ENCODE assay signal across 14 cellular contexts in genomic region chr3:190024912-190025311, GRCh38.
DNase-seq lines count a peak whose midpoint lies in the region; ATAC-seq and TF ChIP-seq lines count a peak whose summit lies in the region.
"Had no signal": no experiment of that assay in that cellular context is flagged by ENCODE, and none has a peak within 500 bp of the region (broad histone marks: within the 10 kb centered on the region; RNA-seq: fewer than 3 reads in every experiment).

No MANE protein-coding gene starts in this region.

- TF ChIP-seq CTCF in fibroblast of pulmonary artery (IDR thresholded peaks at IDR 0.05; ENCODE audit: low read length, missing control alignments) (no peak), mesothelial cell of epicardium (IDR thresholded peaks at IDR 0.05; ENCODE audit: unreplicated experiment) (no peak)

- no peak overlapping the region for H3K27ac Mint-ChIP-seq in mesothelial cell of epicardium
- H3K27ac Mint-ChIP-seq: activated CD4-positive, alpha-beta memory T cell treated with anti-CD3 and anti-CD28 coated beads for 36 hours; activated naive CD4-positive, alpha-beta T cell treated with anti-CD3 and anti-CD28 coated beads, Interleukin-2, amount 50 U/mL, for 24 hours; endodermal cell; naive thymus-derived CD4-positive, alpha-beta T cell had no signal

- ATAC-seq in GM21619 (IDR thresholded peaks at IDR 0.05; ENCODE audit: unreplicated experiment), result peak; percentile 60
- ATAC-seq in GM19023 (IDR thresholded peaks at IDR 0.05; ENCODE audit: unreplicated experiment), result no peak
- ATAC-seq in GM19328 (IDR thresholded peaks at IDR 0.05; ENCODE audit: unreplicated experiment), result no peak
- ATAC-seq: naive thymus-derived CD4-positive, alpha-beta T cell had no signal

- H3K27me3 Mint-ChIP-seq in mesothelial cell of epicardium (ENCODE audit: low read depth), result no peaks in the 10 kb centered on the region

- DNase-seq in AG20443 (ENCODE audit: low spot score) (peak; percentile 13), NOMO-1 (lab: John Stamatoyannopoulos, UW; ENCODE audit: unreplicated experiment in 2 of 2) (peak; percentile 18 to 77), fibroblast of pulmonary artery (ENCODE audit: low read depth) (peak; percentile 74), NCI-H82 (lab: John Stamatoyannopoulos, UW) (no peak), mesothelial cell of epicardium (ENCODE audit: low spot score in 2 of 2, unreplicated experiment in 2 of 2) (no peak)
- DNase-seq: activated CD4-positive, alpha-beta memory T cell treated with anti-CD3 and anti-CD28 coated beads for 36 hours; BE2C; endodermal cell; naive thymus-derived CD4-positive, alpha-beta T cell; stimulated activated CD4-positive, alpha-beta T cell treated with anti-CD3 and anti-CD28 coated beads, Interleukin-12 subunit alpha, Interleukin-12 subunit beta, amount 100 ng/mL, for 4 hours had no signal

- no peaks in the 10 kb centered on the region for H3K9me3 Mint-ChIP-seq in mesothelial cell of epicardium
- H3K9me3 Mint-ChIP-seq: activated CD4-positive, alpha-beta memory T cell treated with anti-CD3 and anti-CD28 coated beads for 36 hours; activated naive CD4-positive, alpha-beta T cell treated with anti-CD3 and anti-CD28 coated beads, Interleukin-2, amount 50 U/mL, for 24 hours; endodermal cell; naive thymus-derived CD4-positive, alpha-beta T cell had no signal

- H3K4me3 Mint-ChIP-seq in mesothelial cell of epicardium, result no peak overlapping the region
- H3K4me3 Mint-ChIP-seq: activated CD4-positive, alpha-beta memory T cell treated with anti-CD3 and anti-CD28 coated beads for 36 hours; activated naive CD4-positive, alpha-beta T cell treated with anti-CD3 and anti-CD28 coated beads, Interleukin-2, amount 50 U/mL, for 24 hours; endodermal cell; naive thymus-derived CD4-positive, alpha-beta T cell had no signal

- H3K4me3 ChIP-seq in fibroblast of pulmonary artery (replicated peaks; ENCODE audit: low read depth, low read length), result no peak overlapping the region

- no peaks in the 10 kb centered on the region for H3K36me3 Mint-ChIP-seq in mesothelial cell of epicardium
- H3K36me3 Mint-ChIP-seq: activated CD4-positive, alpha-beta memory T cell treated with anti-CD3 and anti-CD28 coated beads for 36 hours; activated naive CD4-positive, alpha-beta T cell treated with anti-CD3 and anti-CD28 coated beads, Interleukin-2, amount 50 U/mL, for 24 hours; naive thymus-derived CD4-positive, alpha-beta T cell had no signal

- peaks cover 4% of the 10 kb centered on the region for H3K4me1 Mint-ChIP-seq in mesothelial cell of epicardium
- H3K4me1 Mint-ChIP-seq: naive thymus-derived CD4-positive, alpha-beta T cell had no signal

Comparison
In these comparisons a context has a peak if more than half of its experiments do, and no peak if none do; other contexts are left out.
1. DNase-seq: peak in AG20443 (single experiment), NOMO-1 (2 of 2) and fibroblast of pulmonary artery (single experiment); none in NCI-H82 (single experiment) and mesothelial cell of epicardium (0 of 2).